ENCODE assay signal across 1 cellular context in the genomic region with DNA sequence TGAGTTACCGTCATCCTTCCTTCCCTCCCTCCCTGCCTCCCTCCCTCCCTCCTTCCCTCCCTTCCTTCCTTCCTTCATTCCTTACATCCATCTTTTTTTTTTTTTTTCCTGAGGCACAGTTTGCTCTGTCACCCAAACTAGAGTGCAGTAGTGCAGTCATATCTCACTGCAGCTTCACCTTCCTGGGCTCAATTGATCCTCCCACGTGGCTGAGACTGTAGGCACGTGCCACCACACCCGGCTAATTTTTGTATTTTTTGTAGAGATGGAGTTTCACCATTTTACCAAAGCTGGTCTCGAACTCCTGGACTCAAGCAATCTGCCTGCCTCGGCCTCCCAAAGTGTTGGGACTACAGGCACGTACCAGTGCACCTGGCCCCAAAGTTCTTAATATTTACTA.
TF ChIP-seq lines count a peak whose summit lies in the region.

No MANE protein-coding gene starts in this region.

TF ChIP-seq in WTC11, 78 proteins besides CTCF, POLR2A, EP300 and RAD21 (continued from another document):
- TF ChIP-seq, protein P1, sequence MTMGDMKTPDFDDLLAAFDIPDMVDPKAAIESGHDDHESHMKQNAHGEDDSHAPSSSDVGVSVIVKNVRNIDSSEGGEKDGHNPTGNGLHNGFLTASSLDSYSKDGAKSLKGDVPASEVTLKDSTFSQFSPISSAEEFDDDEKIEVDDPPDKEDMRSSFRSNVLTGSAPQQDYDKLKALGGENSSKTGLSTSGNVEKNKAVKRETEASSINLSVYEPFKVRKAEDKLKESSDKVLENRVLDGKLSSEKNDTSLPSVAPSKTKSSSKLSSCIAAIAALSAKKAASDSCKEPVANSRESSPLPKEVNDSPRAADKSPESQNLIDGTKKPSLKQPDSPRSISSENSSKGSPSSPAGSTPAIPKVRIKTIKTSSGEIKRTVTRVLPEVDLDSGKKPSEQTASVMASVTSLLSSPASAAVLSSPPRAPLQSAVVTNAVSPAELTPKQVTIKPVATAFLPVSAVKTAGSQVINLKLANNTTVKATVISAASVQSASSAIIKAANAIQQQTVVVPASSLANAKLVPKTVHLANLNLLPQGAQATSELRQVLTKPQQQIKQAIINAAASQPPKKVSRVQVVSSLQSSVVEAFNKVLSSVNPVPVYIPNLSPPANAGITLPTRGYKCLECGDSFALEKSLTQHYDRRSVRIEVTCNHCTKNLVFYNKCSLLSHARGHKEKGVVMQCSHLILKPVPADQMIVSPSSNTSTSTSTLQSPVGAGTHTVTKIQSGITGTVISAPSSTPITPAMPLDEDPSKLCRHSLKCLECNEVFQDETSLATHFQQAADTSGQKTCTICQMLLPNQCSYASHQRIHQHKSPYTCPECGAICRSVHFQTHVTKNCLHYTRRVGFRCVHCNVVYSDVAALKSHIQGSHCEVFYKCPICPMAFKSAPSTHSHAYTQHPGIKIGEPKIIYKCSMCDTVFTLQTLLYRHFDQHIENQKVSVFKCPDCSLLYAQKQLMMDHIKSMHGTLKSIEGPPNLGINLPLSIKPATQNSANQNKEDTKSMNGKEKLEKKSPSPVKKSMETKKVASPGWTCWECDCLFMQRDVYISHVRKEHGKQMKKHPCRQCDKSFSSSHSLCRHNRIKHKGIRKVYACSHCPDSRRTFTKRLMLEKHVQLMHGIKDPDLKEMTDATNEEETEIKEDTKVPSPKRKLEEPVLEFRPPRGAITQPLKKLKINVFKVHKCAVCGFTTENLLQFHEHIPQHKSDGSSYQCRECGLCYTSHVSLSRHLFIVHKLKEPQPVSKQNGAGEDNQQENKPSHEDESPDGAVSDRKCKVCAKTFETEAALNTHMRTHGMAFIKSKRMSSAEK (CRISPR knock-in tag; IDR thresholded peaks at IDR 0.05; ENCODE audit: borderline replicate concordance), result no peak
- TF ChIP-seq TEAD4 (CRISPR knock-in tag; IDR thresholded peaks at IDR 0.05) (no peak), ZNF423 (CRISPR knock-in tag; IDR thresholded peaks at IDR 0.05) (no peak), ZNF396 (CRISPR knock-in tag; IDR thresholded peaks at IDR 0.05; ENCODE audit: borderline replicate concordance) (no peak), SMAD3 (CRISPR knock-in tag; IDR thresholded peaks at IDR 0.05; ENCODE audit: borderline replicate concordance) (no peak), ZNF416 (CRISPR knock-in tag; IDR thresholded peaks at IDR 0.05) (no peak), RORB (CRISPR knock-in tag; IDR thresholded peaks at IDR 0.05) (no peak), NR2C2 (CRISPR knock-in tag; IDR thresholded peaks at IDR 0.05) (no peak), EMX1 (CRISPR knock-in tag; IDR thresholded peaks at IDR 0.05) (no peak), GRHL2 (CRISPR knock-in tag; IDR thresholded peaks at IDR 0.05; ENCODE audit: insufficient replicate concordance, severe bottlenecking) (no peak), NFATC4 (CRISPR knock-in tag; IDR thresholded peaks at IDR 0.05) (no peak)
- TF ChIP-seq, protein P2, sequence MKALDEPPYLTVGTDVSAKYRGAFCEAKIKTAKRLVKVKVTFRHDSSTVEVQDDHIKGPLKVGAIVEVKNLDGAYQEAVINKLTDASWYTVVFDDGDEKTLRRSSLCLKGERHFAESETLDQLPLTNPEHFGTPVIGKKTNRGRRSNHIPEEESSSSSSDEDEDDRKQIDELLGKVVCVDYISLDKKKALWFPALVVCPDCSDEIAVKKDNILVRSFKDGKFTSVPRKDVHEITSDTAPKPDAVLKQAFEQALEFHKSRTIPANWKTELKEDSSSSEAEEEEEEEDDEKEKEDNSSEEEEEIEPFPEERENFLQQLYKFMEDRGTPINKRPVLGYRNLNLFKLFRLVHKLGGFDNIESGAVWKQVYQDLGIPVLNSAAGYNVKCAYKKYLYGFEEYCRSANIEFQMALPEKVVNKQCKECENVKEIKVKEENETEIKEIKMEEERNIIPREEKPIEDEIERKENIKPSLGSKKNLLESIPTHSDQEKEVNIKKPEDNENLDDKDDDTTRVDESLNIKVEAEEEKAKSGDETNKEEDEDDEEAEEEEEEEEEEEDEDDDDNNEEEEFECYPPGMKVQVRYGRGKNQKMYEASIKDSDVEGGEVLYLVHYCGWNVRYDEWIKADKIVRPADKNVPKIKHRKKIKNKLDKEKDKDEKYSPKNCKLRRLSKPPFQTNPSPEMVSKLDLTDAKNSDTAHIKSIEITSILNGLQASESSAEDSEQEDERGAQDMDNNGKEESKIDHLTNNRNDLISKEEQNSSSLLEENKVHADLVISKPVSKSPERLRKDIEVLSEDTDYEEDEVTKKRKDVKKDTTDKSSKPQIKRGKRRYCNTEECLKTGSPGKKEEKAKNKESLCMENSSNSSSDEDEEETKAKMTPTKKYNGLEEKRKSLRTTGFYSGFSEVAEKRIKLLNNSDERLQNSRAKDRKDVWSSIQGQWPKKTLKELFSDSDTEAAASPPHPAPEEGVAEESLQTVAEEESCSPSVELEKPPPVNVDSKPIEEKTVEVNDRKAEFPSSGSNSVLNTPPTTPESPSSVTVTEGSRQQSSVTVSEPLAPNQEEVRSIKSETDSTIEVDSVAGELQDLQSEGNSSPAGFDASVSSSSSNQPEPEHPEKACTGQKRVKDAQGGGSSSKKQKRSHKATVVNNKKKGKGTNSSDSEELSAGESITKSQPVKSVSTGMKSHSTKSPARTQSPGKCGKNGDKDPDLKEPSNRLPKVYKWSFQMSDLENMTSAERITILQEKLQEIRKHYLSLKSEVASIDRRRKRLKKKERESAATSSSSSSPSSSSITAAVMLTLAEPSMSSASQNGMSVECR (CRISPR knock-in tag; IDR thresholded peaks at IDR 0.05; ENCODE audit: borderline replicate concordance), result no peak
- TF ChIP-seq, protein P3, sequence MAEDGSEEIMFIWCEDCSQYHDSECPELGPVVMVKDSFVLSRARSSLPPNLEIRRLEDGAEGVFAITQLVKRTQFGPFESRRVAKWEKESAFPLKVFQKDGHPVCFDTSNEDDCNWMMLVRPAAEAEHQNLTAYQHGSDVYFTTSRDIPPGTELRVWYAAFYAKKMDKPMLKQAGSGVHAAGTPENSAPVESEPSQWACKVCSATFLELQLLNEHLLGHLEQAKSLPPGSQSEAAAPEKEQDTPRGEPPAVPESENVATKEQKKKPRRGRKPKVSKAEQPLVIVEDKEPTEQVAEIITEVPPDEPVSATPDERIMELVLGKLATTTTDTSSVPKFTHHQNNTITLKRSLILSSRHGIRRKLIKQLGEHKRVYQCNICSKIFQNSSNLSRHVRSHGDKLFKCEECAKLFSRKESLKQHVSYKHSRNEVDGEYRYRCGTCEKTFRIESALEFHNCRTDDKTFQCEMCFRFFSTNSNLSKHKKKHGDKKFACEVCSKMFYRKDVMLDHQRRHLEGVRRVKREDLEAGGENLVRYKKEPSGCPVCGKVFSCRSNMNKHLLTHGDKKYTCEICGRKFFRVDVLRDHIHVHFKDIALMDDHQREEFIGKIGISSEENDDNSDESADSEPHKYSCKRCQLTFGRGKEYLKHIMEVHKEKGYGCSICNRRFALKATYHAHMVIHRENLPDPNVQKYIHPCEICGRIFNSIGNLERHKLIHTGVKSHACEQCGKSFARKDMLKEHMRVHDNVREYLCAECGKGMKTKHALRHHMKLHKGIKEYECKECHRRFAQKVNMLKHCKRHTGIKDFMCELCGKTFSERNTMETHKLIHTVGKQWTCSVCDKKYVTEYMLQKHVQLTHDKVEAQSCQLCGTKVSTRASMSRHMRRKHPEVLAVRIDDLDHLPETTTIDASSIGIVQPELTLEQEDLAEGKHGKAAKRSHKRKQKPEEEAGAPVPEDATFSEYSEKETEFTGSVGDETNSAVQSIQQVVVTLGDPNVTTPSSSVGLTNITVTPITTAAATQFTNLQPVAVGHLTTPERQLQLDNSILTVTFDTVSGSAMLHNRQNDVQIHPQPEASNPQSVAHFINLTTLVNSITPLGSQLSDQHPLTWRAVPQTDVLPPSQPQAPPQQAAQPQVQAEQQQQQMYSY (CRISPR knock-in tag; IDR thresholded peaks at IDR 0.05), result no peak
- TF ChIP-seq, protein P4, sequence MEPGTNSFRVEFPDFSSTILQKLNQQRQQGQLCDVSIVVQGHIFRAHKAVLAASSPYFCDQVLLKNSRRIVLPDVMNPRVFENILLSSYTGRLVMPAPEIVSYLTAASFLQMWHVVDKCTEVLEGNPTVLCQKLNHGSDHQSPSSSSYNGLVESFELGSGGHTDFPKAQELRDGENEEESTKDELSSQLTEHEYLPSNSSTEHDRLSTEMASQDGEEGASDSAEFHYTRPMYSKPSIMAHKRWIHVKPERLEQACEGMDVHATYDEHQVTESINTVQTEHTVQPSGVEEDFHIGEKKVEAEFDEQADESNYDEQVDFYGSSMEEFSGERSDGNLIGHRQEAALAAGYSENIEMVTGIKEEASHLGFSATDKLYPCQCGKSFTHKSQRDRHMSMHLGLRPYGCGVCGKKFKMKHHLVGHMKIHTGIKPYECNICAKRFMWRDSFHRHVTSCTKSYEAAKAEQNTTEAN (CRISPR knock-in tag; IDR thresholded peaks at IDR 0.05), result no peak
- TF ChIP-seq, protein P5, sequence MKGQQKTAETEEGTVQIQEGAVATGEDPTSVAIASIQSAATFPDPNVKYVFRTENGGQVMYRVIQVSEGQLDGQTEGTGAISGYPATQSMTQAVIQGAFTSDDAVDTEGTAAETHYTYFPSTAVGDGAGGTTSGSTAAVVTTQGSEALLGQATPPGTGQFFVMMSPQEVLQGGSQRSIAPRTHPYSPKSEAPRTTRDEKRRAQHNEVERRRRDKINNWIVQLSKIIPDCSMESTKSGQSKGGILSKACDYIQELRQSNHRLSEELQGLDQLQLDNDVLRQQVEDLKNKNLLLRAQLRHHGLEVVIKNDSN (CRISPR knock-in tag; IDR thresholded peaks at IDR 0.05), result no peak
